In the genomic region with DNA sequence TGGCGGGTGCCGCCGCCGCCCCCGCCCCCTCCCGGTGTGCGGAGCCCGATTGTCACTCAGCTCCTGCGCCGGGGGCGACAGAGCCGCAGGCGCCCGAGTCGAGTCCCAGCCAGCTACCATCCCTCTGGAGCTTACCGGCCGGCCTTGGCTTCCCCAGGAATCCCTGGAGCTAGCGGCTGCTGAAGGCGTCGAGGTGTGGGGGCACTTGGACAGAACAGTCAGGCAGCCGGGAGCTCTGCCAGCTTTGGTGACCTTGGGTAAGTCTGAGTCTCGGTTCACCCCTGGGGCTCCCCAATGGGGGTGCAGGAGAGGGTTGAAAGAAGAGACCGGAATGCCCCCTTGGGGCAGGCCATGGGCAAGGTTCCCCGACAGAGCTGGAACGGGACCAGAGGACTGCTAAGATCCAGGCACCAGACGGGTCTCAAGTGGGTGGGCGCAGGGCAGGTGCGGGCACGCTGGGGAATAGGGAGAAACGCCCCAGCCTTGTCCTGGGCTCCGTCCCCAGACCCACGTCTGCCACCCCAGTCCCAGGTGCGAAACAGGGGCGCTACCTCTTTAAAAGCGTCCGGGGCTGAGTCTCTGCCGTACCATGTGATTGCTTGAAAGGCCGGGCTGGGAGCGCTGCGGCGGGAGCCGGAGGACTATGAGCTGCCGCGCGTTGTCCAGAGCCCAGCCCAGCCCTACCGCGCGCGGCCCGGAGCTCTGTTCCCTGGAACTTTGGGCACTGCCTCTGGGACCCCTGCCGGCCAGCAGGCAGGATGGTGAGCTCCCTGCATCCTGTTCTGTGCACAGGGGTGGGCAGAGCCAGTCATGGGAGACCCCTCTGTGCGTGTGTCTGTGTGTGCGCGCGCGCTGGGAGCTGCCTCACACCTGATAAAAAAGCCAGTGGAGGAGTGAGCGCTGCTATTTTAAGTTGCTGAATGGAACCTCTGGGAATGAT, we compare ENCODE assay signal across 8 cellular contexts. TPM values are rescaled to one million over a fixed set of nuclear protein-coding genes. Genes with fewer than 3 reads are reported as not detected.
DNase-seq lines count a peak whose midpoint lies in the region; ATAC-seq, FAIRE-seq and TF ChIP-seq lines count a peak whose summit lies in the region.

Gene ADORA1 (plus strand): TSS at position 55 of the 940 bp plus-strand sequence. CDS start 1,116 bp downstream, outside the sequence.

- H3K27me3 Mint-ChIP-seq in CD4-positive, alpha-beta T cell: peaks cover 73% of the 10 kb centered on the region

- H3K4me3 ChIP-seq in neural cell (ENCODE audit: low read length): peak within 1 kb of the TSS; percentile 74

- H3K9ac ChIP-seq in neural cell (ENCODE audit: low read length): peak within 1 kb of the TSS; percentile 67

- no peaks in the 10 kb centered on the region for H4K20me1 ChIP-seq in neural cell (ENCODE audit: insufficient read depth)

- TF ChIP-seq CTCF in CD4-positive, alpha-beta T cell (IDR thresholded peaks at IDR 0.05): no peak
- no peak; the same call in 1 of the 2 replicates for TF ChIP-seq CTCF in VCaP (conservative IDR thresholded peaks at IDR 0.05)
- TF ChIP-seq CTCF in neural cell (IDR thresholded peaks at IDR 0.05; ENCODE audit: poor library complexity, severe bottlenecking): peak; percentile 52
- no peak for TF ChIP-seq CTCF in GM10266 (IDR thresholded peaks at IDR 0.05; ENCODE audit: control insufficient read depth, insufficient read depth, low read depth, missing control alignments)

- ATAC-seq in CD4-positive, alpha-beta T cell (ENCODE audit: poor library complexity): no peak
- no peak for ATAC-seq in GM21717 (IDR thresholded peaks at IDR 0.05; ENCODE audit: unreplicated experiment)

- peaks cover 7% of the 10 kb centered on the region for H3K4me1 Mint-ChIP-seq in CD4-positive, alpha-beta T cell (ENCODE audit: low read depth)

- TF ChIP-seq RAD21 in neural cell (conservative IDR thresholded peaks at IDR 0.05): peak; percentile 19

- intact Hi-C loops in CD4-positive, alpha-beta T cell (cut with DNase I, micrococcal nuclease): no loop called here

- no peaks in the 10 kb centered on the region for H3F3A ChIP-seq in neural cell (ENCODE audit: insufficient read depth, low read length, poor library complexity, severe bottlenecking)

- no peak within 1 kb of the TSS for H3K27ac Mint-ChIP-seq in CD4-positive, alpha-beta T cell

- FAIRE-seq in frontal cortex (lab: Jason Lieb, UNC): no peak

- no peaks in the 10 kb centered on the region for H3K9me3 Mint-ChIP-seq in CD4-positive, alpha-beta T cell

- H3K9me2 ChIP-seq in neural cell (ENCODE audit: insufficient read depth, low read length): no peaks in the 10 kb centered on the region

- POLR2A ChIA-PET in CD4-positive, alpha-beta T cell (lab: Charles Lee): no interaction called here

- peak within 1 kb of the TSS; percentile 79 for H2AFZ ChIP-seq in neural cell (ENCODE audit: low read depth, low read length)

- no peaks in the 10 kb centered on the region for H3K9me3 ChIP-seq in CD4-positive, alpha-beta T cell (ENCODE audit: control insufficient read depth, low read length)
- H3K9me3 ChIP-seq in neural cell (ENCODE audit: low read length): no peaks in the 10 kb centered on the region

- DNase-seq in CD4-positive, alpha-beta T cell: peak in 1 of 10 experiments; percentile 19
- DNase-seq in HuH-7.5 (ENCODE audit: low spot score) (peak; percentile 28), frontal cortex (ENCODE audit: low spot score in 2 of 2) (peak; percentile 74), NAMALWA (ENCODE audit: low spot score) (no peak), GM10266 (ENCODE audit: extremely low spot score) (no peak)

- H3K79me2 ChIP-seq in neural cell (replicated peaks; ENCODE audit: insufficient read depth, low read length): no peaks in the 10 kb centered on the region

- H3K4me2 ChIP-seq in neural cell (ENCODE audit: low read length): peak within 1 kb of the TSS; percentile 56

- peak within 1 kb of the TSS; percentile 17 for H3K4me3 Mint-ChIP-seq in CD4-positive, alpha-beta T cell

- no peak within 1 kb of the TSS for H3K27ac ChIP-seq in CD4-positive, alpha-beta T cell (ENCODE audit: low read depth, low read length)
- H3K27ac ChIP-seq in VCaP: peak within 1 kb of the TSS; percentile 33; the same call in 1 of the 2 replicates
- H3K27ac ChIP-seq in neural cell (ENCODE audit: low read length): no peak within 1 kb of the TSS

- H3K27me3 ChIP-seq in CD4-positive, alpha-beta T cell (ENCODE audit: control insufficient read depth, insufficient read depth, low read length): peaks cover 56% of the 10 kb centered on the region
- H3K27me3 ChIP-seq in neural cell (ENCODE audit: insufficient read depth, low read depth, low read length): peaks cover 31% of the 10 kb centered on the region

- H3K36me3 Mint-ChIP-seq in CD4-positive, alpha-beta T cell (ENCODE audit: low read depth): no peaks in the 10 kb centered on the region

- no peaks in the 10 kb centered on the region for H3K36me3 ChIP-seq in neural cell (ENCODE audit: insufficient read depth, low read length)

- CTCF ChIA-PET in CD4-positive, alpha-beta T cell (lab: Charles Lee): no interaction called here

- TF ChIP-seq EP300 in neural cell (conservative IDR thresholded peaks at IDR 0.05; ENCODE audit: poor library complexity, severe bottlenecking): peak; percentile 22

TF ChIP-seq in neural cell, 6 proteins besides CTCF, POLR2A, EP300 and RAD21:
- TF ChIP-seq, protein P1, sequence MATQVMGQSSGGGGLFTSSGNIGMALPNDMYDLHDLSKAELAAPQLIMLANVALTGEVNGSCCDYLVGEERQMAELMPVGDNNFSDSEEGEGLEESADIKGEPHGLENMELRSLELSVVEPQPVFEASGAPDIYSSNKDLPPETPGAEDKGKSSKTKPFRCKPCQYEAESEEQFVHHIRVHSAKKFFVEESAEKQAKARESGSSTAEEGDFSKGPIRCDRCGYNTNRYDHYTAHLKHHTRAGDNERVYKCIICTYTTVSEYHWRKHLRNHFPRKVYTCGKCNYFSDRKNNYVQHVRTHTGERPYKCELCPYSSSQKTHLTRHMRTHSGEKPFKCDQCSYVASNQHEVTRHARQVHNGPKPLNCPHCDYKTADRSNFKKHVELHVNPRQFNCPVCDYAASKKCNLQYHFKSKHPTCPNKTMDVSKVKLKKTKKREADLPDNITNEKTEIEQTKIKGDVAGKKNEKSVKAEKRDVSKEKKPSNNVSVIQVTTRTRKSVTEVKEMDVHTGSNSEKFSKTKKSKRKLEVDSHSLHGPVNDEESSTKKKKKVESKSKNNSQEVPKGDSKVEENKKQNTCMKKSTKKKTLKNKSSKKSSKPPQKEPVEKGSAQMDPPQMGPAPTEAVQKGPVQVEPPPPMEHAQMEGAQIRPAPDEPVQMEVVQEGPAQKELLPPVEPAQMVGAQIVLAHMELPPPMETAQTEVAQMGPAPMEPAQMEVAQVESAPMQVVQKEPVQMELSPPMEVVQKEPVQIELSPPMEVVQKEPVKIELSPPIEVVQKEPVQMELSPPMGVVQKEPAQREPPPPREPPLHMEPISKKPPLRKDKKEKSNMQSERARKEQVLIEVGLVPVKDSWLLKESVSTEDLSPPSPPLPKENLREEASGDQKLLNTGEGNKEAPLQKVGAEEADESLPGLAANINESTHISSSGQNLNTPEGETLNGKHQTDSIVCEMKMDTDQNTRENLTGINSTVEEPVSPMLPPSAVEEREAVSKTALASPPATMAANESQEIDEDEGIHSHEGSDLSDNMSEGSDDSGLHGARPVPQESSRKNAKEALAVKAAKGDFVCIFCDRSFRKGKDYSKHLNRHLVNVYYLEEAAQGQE (IDR thresholded peaks at IDR 0.05; ENCODE audit: borderline replicate concordance): no peak
- TF ChIP-seq MXI1 (conservative IDR thresholded peaks at IDR 0.05; ENCODE audit: poor library complexity, severe bottlenecking) (peak; percentile 58), SMC3 (conservative IDR thresholded peaks at IDR 0.05; ENCODE audit: poor library complexity) (peak; percentile 40), POLR2AphosphoS5 (IDR thresholded peaks at IDR 0.05) (peak; percentile 41)
TF ChIP-seq in neural cell: peak in this region for 3.

RNA-seq across cellular contexts. Expression of gene ADORA1, which starts in this region (rescaled TPM):
- not detected for total RNA-seq in CD4-positive, alpha-beta T cell
- total RNA-seq in frontal cortex: 11.0 TPM
- 7.2 and 18.0 TPM in 2 replicates for polyA plus RNA-seq in neural cell
- polyA minus RNA-seq in neural cell: 10.0 and 18.3 TPM in 2 replicates

Comparison
In these comparisons a context has a peak if more than half of its experiments do, and no peak if none do; other contexts are left out.
1. RNA of gene ADORA1 (total RNA-seq): 11.0 TPM in frontal cortex (single experiment); not detected in CD4-positive, alpha-beta T cell; every median in the first group is over 10 times any median in the second.
2. DNase-seq: peak in HuH-7.5 (single experiment) and frontal cortex (2 of 2); none in NAMALWA (single experiment) and GM10266 (single experiment).